Comparison of ENCODE assay signal across 1 cellular context in the genomic region with DNA sequence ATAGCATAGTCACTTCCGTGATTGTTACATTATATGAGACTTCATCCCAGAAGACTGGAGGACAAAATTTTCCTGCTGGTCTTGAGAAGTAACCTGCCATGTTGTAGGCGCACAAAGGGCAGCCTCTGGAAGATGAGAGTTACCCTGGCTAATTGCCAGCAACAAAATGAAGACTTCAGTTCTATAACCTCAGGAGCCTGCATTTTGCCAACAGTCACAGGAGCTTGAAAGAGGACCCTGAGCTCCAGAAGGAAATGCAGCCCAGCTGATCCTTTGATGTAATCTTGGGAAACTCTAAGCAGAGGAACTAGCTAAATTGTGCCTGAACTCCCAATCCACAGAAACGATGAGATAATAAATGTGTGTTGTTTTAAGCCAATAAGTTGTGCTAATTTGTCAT.
TF ChIP-seq lines count a peak whose summit lies in the region.

No MANE protein-coding gene starts in this region.

TF ChIP-seq in WTC11, 78 proteins besides CTCF, POLR2A, EP300 and RAD21 (continued from another document):
- TF ChIP-seq, protein P1, sequence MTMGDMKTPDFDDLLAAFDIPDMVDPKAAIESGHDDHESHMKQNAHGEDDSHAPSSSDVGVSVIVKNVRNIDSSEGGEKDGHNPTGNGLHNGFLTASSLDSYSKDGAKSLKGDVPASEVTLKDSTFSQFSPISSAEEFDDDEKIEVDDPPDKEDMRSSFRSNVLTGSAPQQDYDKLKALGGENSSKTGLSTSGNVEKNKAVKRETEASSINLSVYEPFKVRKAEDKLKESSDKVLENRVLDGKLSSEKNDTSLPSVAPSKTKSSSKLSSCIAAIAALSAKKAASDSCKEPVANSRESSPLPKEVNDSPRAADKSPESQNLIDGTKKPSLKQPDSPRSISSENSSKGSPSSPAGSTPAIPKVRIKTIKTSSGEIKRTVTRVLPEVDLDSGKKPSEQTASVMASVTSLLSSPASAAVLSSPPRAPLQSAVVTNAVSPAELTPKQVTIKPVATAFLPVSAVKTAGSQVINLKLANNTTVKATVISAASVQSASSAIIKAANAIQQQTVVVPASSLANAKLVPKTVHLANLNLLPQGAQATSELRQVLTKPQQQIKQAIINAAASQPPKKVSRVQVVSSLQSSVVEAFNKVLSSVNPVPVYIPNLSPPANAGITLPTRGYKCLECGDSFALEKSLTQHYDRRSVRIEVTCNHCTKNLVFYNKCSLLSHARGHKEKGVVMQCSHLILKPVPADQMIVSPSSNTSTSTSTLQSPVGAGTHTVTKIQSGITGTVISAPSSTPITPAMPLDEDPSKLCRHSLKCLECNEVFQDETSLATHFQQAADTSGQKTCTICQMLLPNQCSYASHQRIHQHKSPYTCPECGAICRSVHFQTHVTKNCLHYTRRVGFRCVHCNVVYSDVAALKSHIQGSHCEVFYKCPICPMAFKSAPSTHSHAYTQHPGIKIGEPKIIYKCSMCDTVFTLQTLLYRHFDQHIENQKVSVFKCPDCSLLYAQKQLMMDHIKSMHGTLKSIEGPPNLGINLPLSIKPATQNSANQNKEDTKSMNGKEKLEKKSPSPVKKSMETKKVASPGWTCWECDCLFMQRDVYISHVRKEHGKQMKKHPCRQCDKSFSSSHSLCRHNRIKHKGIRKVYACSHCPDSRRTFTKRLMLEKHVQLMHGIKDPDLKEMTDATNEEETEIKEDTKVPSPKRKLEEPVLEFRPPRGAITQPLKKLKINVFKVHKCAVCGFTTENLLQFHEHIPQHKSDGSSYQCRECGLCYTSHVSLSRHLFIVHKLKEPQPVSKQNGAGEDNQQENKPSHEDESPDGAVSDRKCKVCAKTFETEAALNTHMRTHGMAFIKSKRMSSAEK (CRISPR knock-in tag; IDR thresholded peaks at IDR 0.05; ENCODE audit: borderline replicate concordance), result no peak
- TF ChIP-seq ZNF396 (CRISPR knock-in tag; IDR thresholded peaks at IDR 0.05; ENCODE audit: borderline replicate concordance) (no peak), CREB1 (CRISPR knock-in tag; IDR thresholded peaks at IDR 0.05) (no peak), SP1 (CRISPR knock-in tag; conservative IDR thresholded peaks at IDR 0.05) (no peak), ELF4 (CRISPR knock-in tag; IDR thresholded peaks at IDR 0.05; ENCODE audit: low read depth) (no peak)
- TF ChIP-seq, protein P2, sequence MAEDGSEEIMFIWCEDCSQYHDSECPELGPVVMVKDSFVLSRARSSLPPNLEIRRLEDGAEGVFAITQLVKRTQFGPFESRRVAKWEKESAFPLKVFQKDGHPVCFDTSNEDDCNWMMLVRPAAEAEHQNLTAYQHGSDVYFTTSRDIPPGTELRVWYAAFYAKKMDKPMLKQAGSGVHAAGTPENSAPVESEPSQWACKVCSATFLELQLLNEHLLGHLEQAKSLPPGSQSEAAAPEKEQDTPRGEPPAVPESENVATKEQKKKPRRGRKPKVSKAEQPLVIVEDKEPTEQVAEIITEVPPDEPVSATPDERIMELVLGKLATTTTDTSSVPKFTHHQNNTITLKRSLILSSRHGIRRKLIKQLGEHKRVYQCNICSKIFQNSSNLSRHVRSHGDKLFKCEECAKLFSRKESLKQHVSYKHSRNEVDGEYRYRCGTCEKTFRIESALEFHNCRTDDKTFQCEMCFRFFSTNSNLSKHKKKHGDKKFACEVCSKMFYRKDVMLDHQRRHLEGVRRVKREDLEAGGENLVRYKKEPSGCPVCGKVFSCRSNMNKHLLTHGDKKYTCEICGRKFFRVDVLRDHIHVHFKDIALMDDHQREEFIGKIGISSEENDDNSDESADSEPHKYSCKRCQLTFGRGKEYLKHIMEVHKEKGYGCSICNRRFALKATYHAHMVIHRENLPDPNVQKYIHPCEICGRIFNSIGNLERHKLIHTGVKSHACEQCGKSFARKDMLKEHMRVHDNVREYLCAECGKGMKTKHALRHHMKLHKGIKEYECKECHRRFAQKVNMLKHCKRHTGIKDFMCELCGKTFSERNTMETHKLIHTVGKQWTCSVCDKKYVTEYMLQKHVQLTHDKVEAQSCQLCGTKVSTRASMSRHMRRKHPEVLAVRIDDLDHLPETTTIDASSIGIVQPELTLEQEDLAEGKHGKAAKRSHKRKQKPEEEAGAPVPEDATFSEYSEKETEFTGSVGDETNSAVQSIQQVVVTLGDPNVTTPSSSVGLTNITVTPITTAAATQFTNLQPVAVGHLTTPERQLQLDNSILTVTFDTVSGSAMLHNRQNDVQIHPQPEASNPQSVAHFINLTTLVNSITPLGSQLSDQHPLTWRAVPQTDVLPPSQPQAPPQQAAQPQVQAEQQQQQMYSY (CRISPR knock-in tag; IDR thresholded peaks at IDR 0.05), result no peak
- TF ChIP-seq, protein P3, sequence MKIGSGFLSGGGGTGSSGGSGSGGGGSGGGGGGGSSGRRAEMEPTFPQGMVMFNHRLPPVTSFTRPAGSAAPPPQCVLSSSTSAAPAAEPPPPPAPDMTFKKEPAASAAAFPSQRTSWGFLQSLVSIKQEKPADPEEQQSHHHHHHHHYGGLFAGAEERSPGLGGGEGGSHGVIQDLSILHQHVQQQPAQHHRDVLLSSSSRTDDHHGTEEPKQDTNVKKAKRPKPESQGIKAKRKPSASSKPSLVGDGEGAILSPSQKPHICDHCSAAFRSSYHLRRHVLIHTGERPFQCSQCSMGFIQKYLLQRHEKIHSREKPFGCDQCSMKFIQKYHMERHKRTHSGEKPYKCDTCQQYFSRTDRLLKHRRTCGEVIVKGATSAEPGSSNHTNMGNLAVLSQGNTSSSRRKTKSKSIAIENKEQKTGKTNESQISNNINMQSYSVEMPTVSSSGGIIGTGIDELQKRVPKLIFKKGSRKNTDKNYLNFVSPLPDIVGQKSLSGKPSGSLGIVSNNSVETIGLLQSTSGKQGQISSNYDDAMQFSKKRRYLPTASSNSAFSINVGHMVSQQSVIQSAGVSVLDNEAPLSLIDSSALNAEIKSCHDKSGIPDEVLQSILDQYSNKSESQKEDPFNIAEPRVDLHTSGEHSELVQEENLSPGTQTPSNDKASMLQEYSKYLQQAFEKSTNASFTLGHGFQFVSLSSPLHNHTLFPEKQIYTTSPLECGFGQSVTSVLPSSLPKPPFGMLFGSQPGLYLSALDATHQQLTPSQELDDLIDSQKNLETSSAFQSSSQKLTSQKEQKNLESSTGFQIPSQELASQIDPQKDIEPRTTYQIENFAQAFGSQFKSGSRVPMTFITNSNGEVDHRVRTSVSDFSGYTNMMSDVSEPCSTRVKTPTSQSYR (CRISPR knock-in tag; IDR thresholded peaks at IDR 0.05), result no peak
- TF ChIP-seq, protein P4, sequence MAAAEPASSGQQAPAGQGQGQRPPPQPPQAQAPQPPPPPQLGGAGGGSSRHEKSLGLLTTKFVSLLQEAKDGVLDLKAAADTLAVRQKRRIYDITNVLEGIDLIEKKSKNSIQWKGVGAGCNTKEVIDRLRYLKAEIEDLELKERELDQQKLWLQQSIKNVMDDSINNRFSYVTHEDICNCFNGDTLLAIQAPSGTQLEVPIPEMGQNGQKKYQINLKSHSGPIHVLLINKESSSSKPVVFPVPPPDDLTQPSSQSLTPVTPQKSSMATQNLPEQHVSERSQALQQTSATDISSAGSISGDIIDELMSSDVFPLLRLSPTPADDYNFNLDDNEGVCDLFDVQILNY (CRISPR knock-in tag; IDR thresholded peaks at IDR 0.05), result no peak
